17 cellular contexts compared by ENCODE assay signal in the genomic region with DNA sequence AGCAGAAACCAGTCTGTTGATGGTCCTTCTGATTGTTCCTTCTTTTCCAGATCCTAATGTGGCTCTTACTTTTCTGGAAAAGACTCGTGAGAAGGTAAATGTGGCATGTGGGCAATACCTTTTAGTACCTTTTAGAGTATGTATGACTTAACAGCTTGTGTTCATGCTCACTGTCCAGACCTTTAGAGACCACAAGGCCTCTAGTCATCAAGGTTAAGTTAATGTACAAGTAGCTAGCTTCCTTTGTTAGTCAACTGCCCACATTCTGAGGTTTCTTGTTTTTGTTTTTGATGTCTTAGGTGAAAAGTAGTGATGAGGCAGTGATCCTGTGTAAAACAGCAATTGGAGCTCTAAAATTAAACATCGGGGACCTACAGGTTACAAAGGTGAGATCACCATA. TPM values are rescaled to one million over a fixed set of nuclear protein-coding genes. Genes with fewer than 3 reads are reported as not detected.
"Had no signal": no experiment of that assay in that cellular context is flagged by ENCODE, and none has a peak within 500 bp of the region (broad histone marks: within the 10 kb centered on the region; RNA-seq: fewer than 3 reads in every experiment).

No MANE protein-coding gene starts in this region.

- FAIRE-seq: endometrium had no signal

- ATAC-seq: gastroesophageal sphincter; left lung; mucosa of descending colon; naive thymus-derived CD8-positive, alpha-beta T cell had no signal

- H3K27me3 Mint-ChIP-seq: naive thymus-derived CD8-positive, alpha-beta T cell had no signal

- H3K9me3 Mint-ChIP-seq: naive thymus-derived CD8-positive, alpha-beta T cell had no signal

- H3K4me3 Mint-ChIP-seq: naive thymus-derived CD8-positive, alpha-beta T cell had no signal

- DNase-seq: effector memory CD4-positive, alpha-beta T cell; glutamatergic neuron; islet precursor cell; left lung; mucosa of descending colon; naive thymus-derived CD8-positive, alpha-beta T cell; stimulated activated CD4-positive, alpha-beta T cell treated with anti-CD3 and anti-CD28 coated beads, Interleukin-2, amount 100 ng/mL, for 24 hours; stimulated activated CD4-positive, alpha-beta T cell treated with anti-CD3 and anti-CD28 coated beads, Interleukin-4, amount 100 ng/mL, for 4 hours; stimulated activated naive CD4-positive, alpha-beta T cell; stomach; substantia nigra; transverse colon had no signal

RNA-seq across cellular contexts. Expression of gene NLRP6, which starts 33.8 kb away (rescaled TPM):
- total RNA-seq: fibroblast of villous mesenchyme, osteoblast, pulmonary artery endothelial cell had no signal
